ENCODE assay signal across 24 cellular contexts in genomic region chr18:39462436-39462835, GRCh38.
DNase-seq lines count a peak whose midpoint lies in the region; ATAC-seq and TF ChIP-seq lines count a peak whose summit lies in the region.
"Had no signal": no experiment of that assay in that cellular context is flagged by ENCODE, and none has a peak within 500 bp of the region (broad histone marks: within the 10 kb centered on the region; RNA-seq: fewer than 3 reads in every experiment).

No MANE protein-coding gene starts in this region.

- TF ChIP-seq CTCF in activated CD8-positive, alpha-beta T cell treated with anti-CD3 and anti-CD28 coated beads for 36 hours (IDR thresholded peaks at IDR 0.05): no peak
- TF ChIP-seq CTCF in fibroblast of lung (conservative IDR thresholded peaks at IDR 0.05 in 1 of 2, IDR thresholded peaks at IDR 0.05 in 1 of 2; ENCODE audit: low read depth in 1 of 2, low read length in 2 of 2): no peak

- no peak overlapping the region for H3K4me2 ChIP-seq in fibroblast of lung (ENCODE audit: extremely low read depth, insufficient read depth, low read length)
- H3K4me2 ChIP-seq: A549 had no signal

- CTCF ChIA-PET in activated CD8-positive, alpha-beta T cell treated with anti-CD3 and anti-CD28 coated beads for 36 hours (lab: Charles Lee): no interaction called here
- CTCF ChIA-PET in activated CD8-positive, alpha-beta T cell treated with anti-CD3 and anti-CD28 coated beads, Interleukin-2, amount 10 ng/mL, durations not matched to agents 7 days and 5 days (lab: Charles Lee): no interaction called here

- H3K4me1 Mint-ChIP-seq in activated CD8-positive, alpha-beta T cell treated with anti-CD3 and anti-CD28 coated beads for 36 hours (ENCODE audit: low read depth): no peaks in the 10 kb centered on the region
- H3K4me1 Mint-ChIP-seq in activated CD8-positive, alpha-beta T cell treated with anti-CD3 and anti-CD28 coated beads, Interleukin-2, amount 10 ng/mL, durations not matched to agents 7 days and 5 days (ENCODE audit: low read depth): no peaks in the 10 kb centered on the region
- no peaks in the 10 kb centered on the region for H3K4me1 Mint-ChIP-seq in stimulated activated naive B cell treated with anti-CD40 and anti-IgM and Interleukin-4, amounts not matched to agents 10 μg/mL and 1 μg/mL and 100 μg/mL, for 72 hours
- H3K4me1 Mint-ChIP-seq: CD4-positive, alpha-beta memory T cell; neural crest cell; stimulated activated memory B cell treated with anti-CD40 and anti-IgM and Interleukin-4, amounts not matched to agents 10 μg/mL and 1 μg/mL and 100 μg/mL, for 72 hours had no signal

- no peaks in the 10 kb centered on the region for H3K36me3 Mint-ChIP-seq in activated CD8-positive, alpha-beta T cell treated with anti-CD3 and anti-CD28 coated beads for 36 hours (ENCODE audit: low read depth)
- no peaks in the 10 kb centered on the region for H3K36me3 Mint-ChIP-seq in activated CD8-positive, alpha-beta T cell treated with anti-CD3 and anti-CD28 coated beads, Interleukin-2, amount 10 ng/mL, durations not matched to agents 7 days and 5 days (ENCODE audit: low read depth)
- no peaks in the 10 kb centered on the region for H3K36me3 Mint-ChIP-seq in stimulated activated naive B cell treated with anti-CD40 and anti-IgM and Interleukin-4, amounts not matched to agents 10 μg/mL and 1 μg/mL and 100 μg/mL, for 72 hours
- H3K36me3 Mint-ChIP-seq: CD4-positive, alpha-beta memory T cell; stimulated activated memory B cell treated with anti-CD40 and anti-IgM and Interleukin-4, amounts not matched to agents 10 μg/mL and 1 μg/mL and 100 μg/mL, for 72 hours had no signal

- no peak overlapping the region for H2AFZ ChIP-seq in fibroblast of lung (ENCODE audit: low read length)

- no peak overlapping the region for H3K4me3 ChIP-seq in adipocyte (ENCODE audit: low read length)
- no peak overlapping the region for H3K4me3 ChIP-seq in fibroblast of lung (replicated peaks in 1 of 4; ENCODE audit: control extremely low read depth in 1 of 4, insufficient read depth in 1 of 4, low read depth in 3 of 4, low read length in 4 of 4)
- H3K4me3 ChIP-seq: A549, coronary artery, esophagus muscularis mucosa, MG63 had no signal

- no peak overlapping the region for H3K27ac ChIP-seq in fibroblast of lung (ENCODE audit: insufficient read depth, low read length)
- H3K27ac ChIP-seq: A549, coronary artery, esophagus muscularis mucosa, WERI-Rb-1 had no signal

- no peaks in the 10 kb centered on the region for H3K4me1 ChIP-seq in adipocyte (ENCODE audit: control insufficient read depth, insufficient read depth, low read length)
- no peaks in the 10 kb centered on the region for H3K4me1 ChIP-seq in fibroblast of lung (ENCODE audit: control insufficient read depth, extremely low read depth, insufficient read depth, low read length)
- H3K4me1 ChIP-seq: A549 had no signal

- no peak overlapping the region for H3K4me3 Mint-ChIP-seq in activated CD8-positive, alpha-beta T cell treated with anti-CD3 and anti-CD28 coated beads for 36 hours
- H3K4me3 Mint-ChIP-seq in activated CD8-positive, alpha-beta T cell treated with anti-CD3 and anti-CD28 coated beads, Interleukin-2, amount 10 ng/mL, durations not matched to agents 7 days and 5 days: no peak overlapping the region
- H3K4me3 Mint-ChIP-seq in stimulated activated naive B cell treated with anti-CD40 and anti-IgM and Interleukin-4, amounts not matched to agents 10 μg/mL and 1 μg/mL and 100 μg/mL, for 72 hours: no peak overlapping the region
- H3K4me3 Mint-ChIP-seq: CD4-positive, alpha-beta memory T cell; neural crest cell; stimulated activated memory B cell treated with anti-CD40 and anti-IgM and Interleukin-4, amounts not matched to agents 10 μg/mL and 1 μg/mL and 100 μg/mL, for 72 hours had no signal

- POLR2A ChIA-PET in activated CD8-positive, alpha-beta T cell treated with anti-CD3 and anti-CD28 coated beads for 36 hours (lab: Charles Lee): no interaction called here
- POLR2A ChIA-PET in activated CD8-positive, alpha-beta T cell treated with anti-CD3 and anti-CD28 coated beads, Interleukin-2, amount 10 ng/mL, durations not matched to agents 7 days and 5 days (lab: Charles Lee): no interaction called here

- peak; percentile 60 for ATAC-seq in activated CD8-positive, alpha-beta T cell treated with anti-CD3 and anti-CD28 coated beads for 36 hours
- ATAC-seq in activated CD8-positive, alpha-beta T cell treated with anti-CD3 and anti-CD28 coated beads, Interleukin-2, amount 10 ng/mL, durations not matched to agents 7 days and 5 days: no peak
- ATAC-seq in stimulated activated naive B cell treated with anti-CD40 and anti-IgM and Interleukin-4, amounts not matched to agents 10 μg/mL and 1 μg/mL and 100 μg/mL, for 72 hours (replicated peaks): peak; percentile 18 to 27
- ATAC-seq in GM21360 (IDR thresholded peaks at IDR 0.05; ENCODE audit: unreplicated experiment) (no peak), GM18870 (IDR thresholded peaks at IDR 0.05; ENCODE audit: unreplicated experiment) (no peak)
- ATAC-seq: A549; stimulated activated memory B cell treated with anti-CD40 and anti-IgM and Interleukin-4, amounts not matched to agents 10 μg/mL and 1 μg/mL and 100 μg/mL, for 72 hours had no signal

- H3K27me3 Mint-ChIP-seq in activated CD8-positive, alpha-beta T cell treated with anti-CD3 and anti-CD28 coated beads for 36 hours: no peaks in the 10 kb centered on the region
- H3K27me3 Mint-ChIP-seq in activated CD8-positive, alpha-beta T cell treated with anti-CD3 and anti-CD28 coated beads, Interleukin-2, amount 10 ng/mL, durations not matched to agents 7 days and 5 days (ENCODE audit: low read depth): no peaks in the 10 kb centered on the region
- no peaks in the 10 kb centered on the region for H3K27me3 Mint-ChIP-seq in stimulated activated naive B cell treated with anti-CD40 and anti-IgM and Interleukin-4, amounts not matched to agents 10 μg/mL and 1 μg/mL and 100 μg/mL, for 72 hours
- H3K27me3 Mint-ChIP-seq: CD4-positive, alpha-beta memory T cell; stimulated activated memory B cell treated with anti-CD40 and anti-IgM and Interleukin-4, amounts not matched to agents 10 μg/mL and 1 μg/mL and 100 μg/mL, for 72 hours had no signal

- peaks cover 6% of the 10 kb centered on the region for H3K9me3 Mint-ChIP-seq in activated CD8-positive, alpha-beta T cell treated with anti-CD3 and anti-CD28 coated beads for 36 hours
- no peaks in the 10 kb centered on the region for H3K9me3 Mint-ChIP-seq in activated CD8-positive, alpha-beta T cell treated with anti-CD3 and anti-CD28 coated beads, Interleukin-2, amount 10 ng/mL, durations not matched to agents 7 days and 5 days (ENCODE audit: insufficient read depth)
- peaks cover 0 to 1% of the 10 kb centered on the region in 2 donors for H3K9me3 Mint-ChIP-seq in stimulated activated naive B cell treated with anti-CD40 and anti-IgM and Interleukin-4, amounts not matched to agents 10 μg/mL and 1 μg/mL and 100 μg/mL, for 72 hours

- H3K36me3 ChIP-seq in adipocyte (ENCODE audit: control insufficient read depth, insufficient read depth, low read length, severe bottlenecking): no peaks in the 10 kb centered on the region
- no peaks in the 10 kb centered on the region for H3K36me3 ChIP-seq in fibroblast of lung (ENCODE audit: control insufficient read depth, insufficient read depth, low read length)
- H3K36me3 ChIP-seq: esophagus muscularis mucosa, MG63, WERI-Rb-1 had no signal

- H3K9me3 ChIP-seq in adipocyte (ENCODE audit: control insufficient read depth, low read length) (no peaks in the 10 kb centered on the region), fibroblast of lung (ENCODE audit: control insufficient read depth, insufficient read depth, low read depth, low read length) (no peaks in the 10 kb centered on the region)
- H3K9me3 ChIP-seq: A549, esophagus muscularis mucosa, MG63 had no signal

- intact Hi-C loops in activated CD8-positive, alpha-beta T cell treated with anti-CD3 and anti-CD28 coated beads for 36 hours (cut with micrococcal nuclease): no loop called here

- no peaks in the 10 kb centered on the region for H4K20me1 ChIP-seq in fibroblast of lung (ENCODE audit: control insufficient read depth, extremely low read depth, insufficient read depth, low read length)

- DNase-seq in activated CD8-positive, alpha-beta T cell treated with anti-CD3 and anti-CD28 coated beads for 36 hours: no peak
- DNase-seq in activated CD8-positive, alpha-beta T cell treated with anti-CD3 and anti-CD28 coated beads, Interleukin-2, amount 10 ng/mL, durations not matched to agents 7 days and 5 days: no peak
- DNase-seq in adipocyte (ENCODE audit: low read depth): peak; percentile 19
- DNase-seq in fibroblast of lung (ENCODE audit: low read depth in 2 of 2): peak; percentile 48 to 57
- DNase-seq in stimulated activated naive B cell treated with anti-CD40 and anti-IgM and Interleukin-4, amounts not matched to agents 10 μg/mL and 1 μg/mL and 100 μg/mL, for 72 hours: no peak
- no peak for DNase-seq in OCI-M1 (lab: John Stamatoyannopoulos, UW)
- DNase-seq: activated effector memory CD4-positive, alpha-beta T cell treated with anti-CD3 and anti-CD28 coated beads, Interleukin-2, amount 50 U/mL, for 16 hours; CD4-positive, alpha-beta memory T cell; hypothalamus; MG63; midbrain; NCI-H187; NCI-H345; NK-92 treated with Interleukin-12 subunit alpha and Interleukin-12 subunit beta, amount 100 ng/mL, for 24 hours; T-helper 1 cell; trophoblast cell; WERI-Rb-1 had no signal

- no peak overlapping the region for H3K27ac Mint-ChIP-seq in activated CD8-positive, alpha-beta T cell treated with anti-CD3 and anti-CD28 coated beads for 36 hours
- H3K27ac Mint-ChIP-seq in activated CD8-positive, alpha-beta T cell treated with anti-CD3 and anti-CD28 coated beads, Interleukin-2, amount 10 ng/mL, durations not matched to agents 7 days and 5 days: no peak overlapping the region
- H3K27ac Mint-ChIP-seq in stimulated activated naive B cell treated with anti-CD40 and anti-IgM and Interleukin-4, amounts not matched to agents 10 μg/mL and 1 μg/mL and 100 μg/mL, for 72 hours: no peak overlapping the region
- H3K27ac Mint-ChIP-seq: CD4-positive, alpha-beta memory T cell; stimulated activated memory B cell treated with anti-CD40 and anti-IgM and Interleukin-4, amounts not matched to agents 10 μg/mL and 1 μg/mL and 100 μg/mL, for 72 hours had no signal

- no peaks in the 10 kb centered on the region for H3K27me3 ChIP-seq in adipocyte (replicated peaks; ENCODE audit: control insufficient read depth, insufficient read depth, low read length)
- no peaks in the 10 kb centered on the region for H3K27me3 ChIP-seq in fibroblast of lung (ENCODE audit: control insufficient read depth, insufficient read depth, low read length)
- H3K27me3 ChIP-seq: esophagus muscularis mucosa, MG63 had no signal

- H3K9ac ChIP-seq in adipocyte (ENCODE audit: low read length) (no peak overlapping the region), fibroblast of lung (ENCODE audit: insufficient read depth, low read length) (no peak overlapping the region)

- no peaks in the 10 kb centered on the region for H3K79me2 ChIP-seq in fibroblast of lung (ENCODE audit: control insufficient read depth, insufficient read depth, low read length)

Comparison
In these comparisons a context has a peak if more than half of its experiments do, and no peak if none do; other contexts are left out.
1. ATAC-seq: peak in activated CD8-positive, alpha-beta T cell treated with anti-CD3 and anti-CD28 coated beads for 36 hours (single experiment) and stimulated activated naive B cell treated with anti-CD40 and anti-IgM and Interleukin-4, amounts not matched to agents 10 μg/mL and 1 μg/mL and 100 μg/mL, for 72 hours (2 of 2); none in activated CD8-positive, alpha-beta T cell treated with anti-CD3 and anti-CD28 coated beads, Interleukin-2, amount 10 ng/mL, durations not matched to agents 7 days and 5 days (single experiment), GM21360 (single experiment) and GM18870 (single experiment).
2. DNase-seq: peak in adipocyte (single experiment) and fibroblast of lung (2 of 2); none in activated CD8-positive, alpha-beta T cell treated with anti-CD3 and anti-CD28 coated beads for 36 hours (single experiment), activated CD8-positive, alpha-beta T cell treated with anti-CD3 and anti-CD28 coated beads, Interleukin-2, amount 10 ng/mL, durations not matched to agents 7 days and 5 days (single experiment), stimulated activated naive B cell treated with anti-CD40 and anti-IgM and Interleukin-4, amounts not matched to agents 10 μg/mL and 1 μg/mL and 100 μg/mL, for 72 hours (single experiment) and OCI-M1 (single experiment).